8 cellular contexts compared by ENCODE assay signal in the genomic region with DNA sequence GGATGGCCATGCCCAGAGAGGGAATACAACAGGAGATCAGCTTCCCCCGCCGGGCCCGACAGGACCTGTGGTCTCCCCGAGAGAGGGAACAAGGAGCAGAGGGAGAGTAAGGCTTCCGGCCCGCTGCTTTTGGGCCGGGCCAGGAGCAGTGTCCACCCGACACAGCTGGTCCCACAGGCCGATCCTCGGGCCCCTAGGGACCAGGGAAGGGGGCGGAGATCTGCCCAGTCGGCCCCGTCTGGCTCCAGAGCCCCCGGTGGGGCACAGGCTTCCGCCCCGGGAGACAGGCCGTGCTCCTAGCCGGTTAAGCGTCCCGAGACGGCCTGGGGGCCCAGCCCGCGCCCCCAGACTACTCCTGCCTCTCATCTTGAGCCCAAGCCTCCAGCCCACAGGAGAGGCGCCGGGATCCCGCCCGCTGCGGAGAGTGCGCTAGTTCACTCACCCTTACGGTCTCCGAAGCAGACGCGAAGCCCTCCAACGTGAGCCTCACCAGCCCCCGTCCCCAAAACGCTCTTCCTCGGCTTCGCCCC. TPM values are rescaled to one million over a fixed set of nuclear protein-coding genes. Genes with fewer than 3 reads are reported as not detected.
DNase-seq lines count a peak whose midpoint lies in the region; ATAC-seq and TF ChIP-seq lines count a peak whose summit lies in the region.

Gene MCFD2 (minus strand): TSS at position 526 of the 530 bp plus-strand sequence. CDS start 6,635 bp downstream, outside the sequence.

- peak within 1 kb of the TSS; percentile 92 for H3K27ac Mint-ChIP-seq in activated naive CD4-positive, alpha-beta T cell treated with anti-CD3 and anti-CD28 coated beads, Interleukin-2, amount 50 U/mL, for 24 hours
- peak within 1 kb of the TSS; percentile 98 for H3K27ac Mint-ChIP-seq in progenitor cell of endocrine pancreas

- ATAC-seq in GM19043 (IDR thresholded peaks at IDR 0.05; ENCODE audit: low read depth, unreplicated experiment) = peak; percentile 15
- peak; percentile 5 for ATAC-seq in HG03558 (IDR thresholded peaks at IDR 0.05; ENCODE audit: extremely low read depth, unreplicated experiment)

- no peak for TF ChIP-seq CTCF in progenitor cell of endocrine pancreas (IDR thresholded peaks at IDR 0.05; ENCODE audit: unreplicated experiment)

- H3K27me3 Mint-ChIP-seq in activated naive CD4-positive, alpha-beta T cell treated with anti-CD3 and anti-CD28 coated beads, Interleukin-2, amount 50 U/mL, for 24 hours = no peaks in the 10 kb centered on the region
- H3K27me3 Mint-ChIP-seq in progenitor cell of endocrine pancreas = no peaks in the 10 kb centered on the region

- peaks cover 51% of the 10 kb centered on the region for H3K4me1 Mint-ChIP-seq in activated naive CD4-positive, alpha-beta T cell treated with anti-CD3 and anti-CD28 coated beads, Interleukin-2, amount 50 U/mL, for 24 hours
- peaks cover 27% of the 10 kb centered on the region for H3K4me1 Mint-ChIP-seq in progenitor cell of endocrine pancreas (ENCODE audit: low read depth)

- intact Hi-C loops in cardiac septum (cut with DNase I) = no loop called here

- H3K4me3 Mint-ChIP-seq in activated naive CD4-positive, alpha-beta T cell treated with anti-CD3 and anti-CD28 coated beads, Interleukin-2, amount 50 U/mL, for 24 hours = peak within 1 kb of the TSS; percentile 98
- H3K4me3 Mint-ChIP-seq in progenitor cell of endocrine pancreas (ENCODE audit: low read depth) = peak within 1 kb of the TSS; percentile 83

- H3K36me3 Mint-ChIP-seq in activated naive CD4-positive, alpha-beta T cell treated with anti-CD3 and anti-CD28 coated beads, Interleukin-2, amount 50 U/mL, for 24 hours = peaks cover 2% of the 10 kb centered on the region
- H3K36me3 Mint-ChIP-seq in progenitor cell of endocrine pancreas (ENCODE audit: insufficient read depth) = peaks cover 8% of the 10 kb centered on the region

- DNase-seq in 8988T = peak; percentile 31
- DNase-seq in cardiac septum (ENCODE audit: low spot score) = no peak
- DNase-seq in progenitor cell of endocrine pancreas (ENCODE audit: low spot score, unreplicated experiment) = no peak
- DNase-seq in NCI-H1092 treated with DMSO at 0.1 percent for 48 hours (lab: John Stamatoyannopoulos, UW) = no peak
- DNase-seq in NCI-H1694 treated with DMSO at 0.1 percent for 48 hours (lab: John Stamatoyannopoulos, UW) = no peak

- no peaks in the 10 kb centered on the region for H3K9me3 Mint-ChIP-seq in activated naive CD4-positive, alpha-beta T cell treated with anti-CD3 and anti-CD28 coated beads, Interleukin-2, amount 50 U/mL, for 24 hours
- no peaks in the 10 kb centered on the region for H3K9me3 Mint-ChIP-seq in progenitor cell of endocrine pancreas (ENCODE audit: low read depth)

RNA-seq across cellular contexts. Expression of gene MCFD2, which starts in this region (rescaled TPM):
- 55.1 TPM for total RNA-seq in cardiac septum
- 72.9 and 78.3 TPM in 2 replicates for total RNA-seq in progenitor cell of endocrine pancreas
